ENCODE assay signal across 1 cellular context in genomic region chr20:16771204-16771603, GRCh38.
TF ChIP-seq lines count a peak whose summit lies in the region.

No MANE protein-coding gene starts in this region.

TF ChIP-seq in HepG2, 621 proteins besides CTCF, POLR2A, EP300 and RAD21:
- TF ChIP-seq FOXO4 (CRISPR knock-in tag; conservative IDR thresholded peaks at IDR 0.05) (no peak), MAFK (conservative IDR thresholded peaks at IDR 0.05 in 1 of 2, IDR thresholded peaks at IDR 0.05 in 1 of 2; ENCODE audit: low read length in 2 of 2) (peak; percentile 11 to 40; a peak in 2 of 4 replicates), NFE2L2 (IDR thresholded peaks at IDR 0.05; ENCODE audit: low read length) (peak; percentile 66)
